In the genomic region with DNA sequence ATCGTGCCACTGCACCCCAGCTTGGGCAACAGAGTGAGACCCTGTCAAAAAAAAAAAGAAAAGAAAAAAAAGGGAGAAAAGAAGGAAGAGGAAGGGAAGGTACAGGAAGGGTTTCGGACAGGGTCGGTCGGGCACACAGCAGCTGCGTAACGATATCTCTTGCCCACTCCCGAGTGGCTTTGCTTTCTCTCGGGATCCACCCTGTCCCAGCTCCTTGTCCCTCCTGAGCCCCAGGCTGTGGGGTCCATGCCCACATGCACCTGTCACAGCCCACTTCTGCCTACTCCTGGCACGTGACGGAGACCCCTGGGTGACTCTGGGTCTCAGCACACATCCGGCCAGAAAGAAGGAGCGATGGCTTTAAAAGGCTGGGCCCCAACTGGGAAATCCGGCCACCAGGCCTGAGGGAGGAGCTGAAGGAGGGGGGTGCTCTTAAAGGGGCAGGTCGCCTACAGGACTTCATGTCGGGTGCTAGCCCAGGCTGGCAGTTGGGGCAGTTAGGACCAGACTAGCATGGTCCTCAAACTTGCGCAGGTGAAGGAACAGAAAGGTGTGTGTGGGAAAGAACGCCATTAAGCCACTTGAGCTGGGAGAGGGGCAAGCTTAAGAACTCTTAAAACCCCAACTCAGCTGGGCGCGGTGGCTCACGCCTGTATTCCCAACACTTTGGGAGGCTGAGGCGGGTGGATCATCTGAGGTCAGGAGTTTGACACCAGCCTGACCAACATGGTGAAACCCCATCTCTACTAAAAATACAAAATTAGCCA, we compare ENCODE assay signal across 7 cellular contexts.
DNase-seq lines count a peak whose midpoint lies in the region; ATAC-seq and TF ChIP-seq lines count a peak whose summit lies in the region.

A gene with protein sequence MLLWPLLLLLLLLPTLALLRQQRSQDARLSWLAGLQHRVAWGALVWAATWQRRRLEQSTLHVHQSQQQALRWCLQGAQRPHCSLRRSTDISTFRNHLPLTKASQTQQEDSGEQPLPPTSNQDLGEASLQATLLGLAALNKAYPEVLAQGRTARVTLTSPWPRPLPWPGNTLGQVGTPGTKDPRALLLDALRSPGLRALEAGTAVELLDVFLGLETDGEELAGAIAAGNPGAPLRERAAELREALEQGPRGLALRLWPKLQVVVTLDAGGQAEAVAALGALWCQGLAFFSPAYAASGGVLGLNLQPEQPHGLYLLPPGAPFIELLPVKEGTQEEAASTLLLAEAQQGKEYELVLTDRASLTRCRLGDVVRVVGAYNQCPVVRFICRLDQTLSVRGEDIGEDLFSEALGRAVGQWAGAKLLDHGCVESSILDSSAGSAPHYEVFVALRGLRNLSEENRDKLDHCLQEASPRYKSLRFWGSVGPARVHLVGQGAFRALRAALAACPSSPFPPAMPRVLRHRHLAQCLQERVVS (minus strand): TSS at position 362 of the 767 bp plus-strand sequence. CDS start 913 bp downstream, outside the sequence.

- peak; percentile 76 for DNase-seq in NCI-H345 treated with DMSO at 0.1 percent for 48 hours (lab: John Stamatoyannopoulos, UW; ENCODE audit: unreplicated experiment)
- peak; percentile 70 for DNase-seq in activated CD4-positive, CD25-positive, alpha-beta regulatory T cell treated with anti-CD3 and anti-CD28 coated beads, Interleukin-2, amount 50 U/mL, for 16 hours (ENCODE audit: low read depth, low spot score)
- peak; percentile 55 to 71 for DNase-seq in cerebellar nuclear complex (lab: John Stamatoyannopoulos, UW)
- DNase-seq in kidney glomerular epithelial cell (lab: John Stamatoyannopoulos, UW) = peak; percentile 87
- peak; percentile 61 to 74 for DNase-seq in stimulated activated CD4-positive, alpha-beta T cell treated with anti-CD3 and anti-CD28 coated beads, Interleukin-15, amount 100 ng/mL, for 48 hours (ENCODE audit: low read depth in 2 of 2)

- peak; percentile 82 for ATAC-seq in HG03064 (IDR thresholded peaks at IDR 0.05; ENCODE audit: low read depth, unreplicated experiment)

- TF ChIP-seq POLR2A in GM18526 (IDR thresholded peaks at IDR 0.05; ENCODE audit: extremely low read depth, insufficient read length) = peak; percentile 66

Comparison
In these comparisons a context has a peak if more than half of its experiments do, and no peak if none do; other contexts are left out.
1. Peak in every context shown above with its lines: DNase-seq and ATAC-seq.